In genomic region chr18:9808530-9809241, GRCh38 we compare ENCODE assay signal across 11 cellular contexts.
DNase-seq lines count a peak whose midpoint lies in the region; ATAC-seq, FAIRE-seq and TF ChIP-seq lines count a peak whose summit lies in the region.
"Had no signal": no experiment of that assay in that cellular context is flagged by ENCODE, and none has a peak within 500 bp of the region (broad histone marks: within the 10 kb centered on the region; RNA-seq: fewer than 3 reads in every experiment).

No MANE protein-coding gene starts in this region.

- H3K27me3 Mint-ChIP-seq in natural killer cell treated with Interleukin-12 subunit alpha and Interleukin-12 subunit beta and Interleukin-15 and Interleukin-18, amount 100 ng/mL, for 72 hours: peaks cover 5 to 14% of the 10 kb centered on the region in 2 donors

- FAIRE-seq in GM12892 (lab: Jason Lieb, UNC): no peak
- FAIRE-seq: GM18507 had no signal

- peak overlapping the region; percentile 5 for H3K4me3 ChIP-seq in adipocyte (ENCODE audit: low read length)
- peak overlapping the region in 1 of 10 donors; percentile 16 for H3K4me3 ChIP-seq in heart right ventricle

- H3K9ac ChIP-seq in adipocyte (ENCODE audit: low read length): peak overlapping the region; percentile 10

- H3K36me3 ChIP-seq in adipocyte (ENCODE audit: control insufficient read depth, insufficient read depth, low read length, severe bottlenecking): no peaks in the 10 kb centered on the region
- peaks cover 0 to 11% (median 0%) of the 10 kb centered on the region in 9 donors for H3K36me3 ChIP-seq in heart right ventricle

- peak overlapping the region; percentile 9 to 80 (median 62) for H3K27ac ChIP-seq in heart right ventricle

- H3K27ac Mint-ChIP-seq in natural killer cell treated with Interleukin-12 subunit alpha and Interleukin-12 subunit beta and Interleukin-15 and Interleukin-18, amount 100 ng/mL, for 72 hours: no peak overlapping the region

- intact Hi-C loops in heart right ventricle (cut with DNase I): loop anchor here in 8 of 10 donors (5.0 to 10.0 kb wide), 6 partner anchors 46 to 146 kb away; partner anchors contain the start of gene VAPA (in 3 of the 8)

- no peak for TF ChIP-seq POLR2A in GM12892 (IDR thresholded peaks at IDR 0.05; ENCODE audit: low read depth, low read length)

- peak; percentile 39 for DNase-seq in ACHN
- DNase-seq in adipocyte (ENCODE audit: low read depth): peak; percentile 57
- no peak for DNase-seq in heart right ventricle
- DNase-seq in omental fat pad (ENCODE audit: low spot score): no peak
- DNase-seq in GM12892 (ENCODE audit: insufficient read length): no peak
- DNase-seq in NOMO-1 (lab: John Stamatoyannopoulos, UW; ENCODE audit: unreplicated experiment in 2 of 2): no peak
- DNase-seq in activated naive CD4-positive, alpha-beta T cell (lab: John Stamatoyannopoulos, UW): no peak
- no peak for DNase-seq in natural killer cell treated with Interleukin-12 subunit alpha and Interleukin-12 subunit beta and Interleukin-15 and Interleukin-18, amount 100 ng/mL, for 72 hours (ENCODE audit: low spot score)
- DNase-seq: activated T-cell treated with anti-CD3 and anti-CD28 coated beads for 4 hours, NCI-H1105 treated with DMSO at 0.1 percent for 48 hours had no signal

- no peaks in the 10 kb centered on the region for H3K36me3 Mint-ChIP-seq in natural killer cell treated with Interleukin-12 subunit alpha and Interleukin-12 subunit beta and Interleukin-15 and Interleukin-18, amount 100 ng/mL, for 72 hours

- no peaks in the 10 kb centered on the region for H3K4me1 Mint-ChIP-seq in natural killer cell treated with Interleukin-12 subunit alpha and Interleukin-12 subunit beta and Interleukin-15 and Interleukin-18, amount 100 ng/mL, for 72 hours (ENCODE audit: low read depth in 2 of 2)

- in situ Hi-C loops in ACHN (cut with HindIII; ENCODE audit: low pct_ligation_motif_present, low pct_unique_long_range_greater_than_20kb, low sequenced_read_pairs): no loop called here

- ATAC-seq in heart right ventricle: peak in 7 of 8 donors; percentile 41 to 87 (median 57)
- ATAC-seq in omental fat pad (ENCODE audit: low FRiP score): peak; percentile 35
- ATAC-seq in natural killer cell treated with Interleukin-12 subunit alpha and Interleukin-12 subunit beta and Interleukin-15 and Interleukin-18, amount 100 ng/mL, for 72 hours: no peak

- WGBS in heart right ventricle, 2 donors: 66 to 68% methylated on average over 16 of the region's 16 CpGs

- H3K27me3 ChIP-seq in adipocyte (replicated peaks; ENCODE audit: control insufficient read depth, insufficient read depth, low read length): no peaks in the 10 kb centered on the region
- no peaks in the 10 kb centered on the region for H3K27me3 ChIP-seq in heart right ventricle

- H3K9me3 Mint-ChIP-seq in natural killer cell treated with Interleukin-12 subunit alpha and Interleukin-12 subunit beta and Interleukin-15 and Interleukin-18, amount 100 ng/mL, for 72 hours: no peaks in the 10 kb centered on the region

- H3K4me1 ChIP-seq in adipocyte (ENCODE audit: control insufficient read depth, insufficient read depth, low read length): peaks cover 43% of the 10 kb centered on the region
- peaks cover 14 to 54% (median 44%) of the 10 kb centered on the region in 9 donors for H3K4me1 ChIP-seq in heart right ventricle

- no peak for TF ChIP-seq CTCF in heart right ventricle (IDR thresholded peaks at IDR 0.05)
- TF ChIP-seq CTCF in omental fat pad (IDR thresholded peaks at IDR 0.05): no peak

- H3K9me3 ChIP-seq in adipocyte (ENCODE audit: control insufficient read depth, low read length) (no peaks in the 10 kb centered on the region), heart right ventricle (peaks cover 0 to 3% (median 0%) of the 10 kb centered on the region in 11 donors)

- H3K4me3 Mint-ChIP-seq in natural killer cell treated with Interleukin-12 subunit alpha and Interleukin-12 subunit beta and Interleukin-15 and Interleukin-18, amount 100 ng/mL, for 72 hours: no peak overlapping the region

Comparison
In these comparisons a context has a peak if more than half of its experiments do, and no peak if none do; other contexts are left out.
1. DNase-seq: peak in ACHN (single experiment) and adipocyte (single experiment); none in heart right ventricle (0 of 2), omental fat pad (single experiment), GM12892 (single experiment), NOMO-1 (0 of 2), activated naive CD4-positive, alpha-beta T cell (0 of 4) and natural killer cell treated with Interleukin-12 subunit alpha and Interleukin-12 subunit beta and Interleukin-15 and Interleukin-18, amount 100 ng/mL, for 72 hours (single experiment).
2. ATAC-seq: peak in heart right ventricle (7 of 8) and omental fat pad (single experiment); none in natural killer cell treated with Interleukin-12 subunit alpha and Interleukin-12 subunit beta and Interleukin-15 and Interleukin-18, amount 100 ng/mL, for 72 hours (0 of 2).